ENCODE assay signal across 1 cellular context in the genomic region with DNA sequence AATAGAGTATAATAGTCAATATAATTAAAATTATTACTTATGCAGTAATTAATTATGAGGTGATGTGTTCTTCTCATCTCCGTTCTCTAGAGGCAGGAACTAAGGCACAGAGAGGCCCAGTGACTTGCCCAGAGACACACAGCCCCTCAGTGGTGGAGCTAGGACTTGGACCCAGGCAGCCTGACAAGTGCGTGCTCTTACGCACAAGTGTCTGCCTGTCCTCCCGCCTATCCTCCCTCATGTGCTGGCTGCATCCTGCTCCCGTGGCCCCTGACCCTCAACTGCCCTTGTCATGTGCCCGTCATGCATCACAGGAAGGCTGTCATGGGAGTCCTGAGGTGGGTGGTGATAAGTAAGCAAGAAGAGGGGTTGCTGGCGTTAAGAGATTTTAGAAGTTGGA.
A peak's percentile ranks its signal among the peaks of the same experiment; 100 is the strongest.
TF ChIP-seq lines count a peak whose summit lies in the region.

No MANE protein-coding gene starts in this region.

TF ChIP-seq in K562, 482 proteins besides CTCF, POLR2A, EP300 and RAD21:
- 0 out of 2 replicates have a peak, but pooled peaks have one; percentile 38 for TF ChIP-seq ETV1 (tag; conservative IDR thresholded peaks at IDR 0.05; ENCODE audit: low read depth)
- no peak for TF ChIP-seq PATZ1 (CRISPR knock-in tag; IDR thresholded peaks at IDR 0.05; ENCODE audit: borderline replicate concordance)
- TF ChIP-seq ZFP36 (IDR thresholded peaks at IDR 0.05; ENCODE audit: low read depth, low read length, partially characterized antibody) = peak; percentile 77
- TF ChIP-seq, protein P1, sequence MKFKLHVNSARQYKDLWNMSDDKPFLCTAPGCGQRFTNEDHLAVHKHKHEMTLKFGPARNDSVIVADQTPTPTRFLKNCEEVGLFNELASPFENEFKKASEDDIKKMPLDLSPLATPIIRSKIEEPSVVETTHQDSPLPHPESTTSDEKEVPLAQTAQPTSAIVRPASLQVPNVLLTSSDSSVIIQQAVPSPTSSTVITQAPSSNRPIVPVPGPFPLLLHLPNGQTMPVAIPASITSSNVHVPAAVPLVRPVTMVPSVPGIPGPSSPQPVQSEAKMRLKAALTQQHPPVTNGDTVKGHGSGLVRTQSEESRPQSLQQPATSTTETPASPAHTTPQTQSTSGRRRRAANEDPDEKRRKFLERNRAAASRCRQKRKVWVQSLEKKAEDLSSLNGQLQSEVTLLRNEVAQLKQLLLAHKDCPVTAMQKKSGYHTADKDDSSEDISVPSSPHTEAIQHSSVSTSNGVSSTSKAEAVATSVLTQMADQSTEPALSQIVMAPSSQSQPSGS (CRISPR knock-in tag; IDR thresholded peaks at IDR 0.05) = no peak
- peak; percentile 68 for TF ChIP-seq RBM25 (IDR thresholded peaks at IDR 0.05; ENCODE audit: low read depth, low read length, severe bottlenecking)
- TF ChIP-seq SMARCA5 (IDR thresholded peaks at IDR 0.05) = 0 out of 2 replicates have a peak, but pooled peaks have one; percentile 29
- 0 out of 2 replicates have a peak, but pooled peaks have one; percentile 17 for TF ChIP-seq BCOR (IDR thresholded peaks at IDR 0.05)
- 0 out of 4 replicates have a peak, but pooled peaks of 1 of the 2 experiments have one; percentile 15 for TF ChIP-seq KDM1A (IDR thresholded peaks at IDR 0.05)
- TF ChIP-seq ZNF79 (CRISPR knock-in tag; IDR thresholded peaks at IDR 0.05; ENCODE audit: low read depth) = no peak
- TF ChIP-seq TFE3 (CRISPR knock-in tag; IDR thresholded peaks at IDR 0.05) = no peak
